In genomic region chr9:135320943-135321342, GRCh38 we compare ENCODE assay signal across 18 cellular contexts.
"Had no signal": no experiment of that assay in that cellular context is flagged by ENCODE, and none has a peak within 500 bp of the region (broad histone marks: within the 10 kb centered on the region; RNA-seq: fewer than 3 reads in every experiment).

No MANE protein-coding gene starts in this region.

- H3K4me3 ChIP-seq: heart left ventricle, right lobe of liver had no signal

- H3K9me3 Mint-ChIP-seq: nephron; T-helper 2 cell treated with Interferon-gamma antibody and Interleukin-4, amounts not matched to agents 5 μg/mL and 100 μg/mL, for 36 hours had no signal

- H3K4me3 Mint-ChIP-seq: nephron; T-helper 2 cell treated with Interferon-gamma antibody and Interleukin-4, amounts not matched to agents 5 μg/mL and 100 μg/mL, for 36 hours had no signal

- H3K9me3 ChIP-seq: right lobe of liver had no signal

- H3K4me1 ChIP-seq: heart left ventricle, right lobe of liver had no signal

- H3K27ac Mint-ChIP-seq: nephron; T-helper 2 cell treated with Interferon-gamma antibody and Interleukin-4, amounts not matched to agents 5 μg/mL and 100 μg/mL, for 36 hours had no signal

- DNase-seq: activated CD4-positive, alpha-beta T cell treated with anti-CD3 and anti-CD28 coated beads for 1 hour; activated CD4-positive, alpha-beta T cell treated with anti-CD3 and anti-CD28 coated beads, Interleukin-2, amount 50 U/mL, for 1 hour; activated naive CD4-positive, alpha-beta T cell; activated T-cell treated with anti-CD3 and anti-CD28 coated beads for 4 hours; amygdala; cerebellar nuclear complex; heart left ventricle; left cardiac atrium; midbrain; nucleus accumbens; right lobe of liver; small intestine; stimulated activated CD4-positive, alpha-beta T cell treated with anti-CD3 and anti-CD28 coated beads, Interleukin-15, amount 100 ng/mL, for 24 hours; stimulated activated naive CD4-positive, alpha-beta T cell treated with Interleukin-2 at 50 U/mL for 16 hours; WERI-Rb-1 had no signal

- ATAC-seq: heart left ventricle, left cardiac atrium, SK-N-SH treated with all-trans-retinoic acid at 6 μM for 48 hours had no signal

- H3K36me3 ChIP-seq: heart left ventricle, right lobe of liver, WERI-Rb-1 had no signal

- H3K4me1 Mint-ChIP-seq: nephron had no signal

- H3K27me3 ChIP-seq: right lobe of liver had no signal

- H3K27ac ChIP-seq: heart left ventricle, right lobe of liver, WERI-Rb-1 had no signal
